In genomic region chr7:81460646-81461045, GRCh38 we compare ENCODE assay signal across 1 cellular context.
TF ChIP-seq lines count a peak whose summit lies in the region.

No MANE protein-coding gene starts in this region.

TF ChIP-seq in SK-N-SH, 30 proteins besides CTCF, POLR2A, EP300 and RAD21 (continued from another document):
- TF ChIP-seq MAX (IDR thresholded peaks at IDR 0.05; ENCODE audit: low read depth) = no peak
